10 cellular contexts compared by ENCODE assay signal in genomic region chr16:84737658-84738057, GRCh38. TPM values are rescaled to one million over a fixed set of nuclear protein-coding genes. Genes with fewer than 3 reads are reported as not detected.
A peak's percentile ranks its signal among the peaks of the same experiment; 100 is the strongest.
DNase-seq lines count a peak whose midpoint lies in the region; ATAC-seq, FAIRE-seq and TF ChIP-seq lines count a peak whose summit lies in the region.
"Had no signal": no experiment of that assay in that cellular context is flagged by ENCODE, and none has a peak within 500 bp of the region (broad histone marks: within the 10 kb centered on the region; RNA-seq: fewer than 3 reads in every experiment).

No MANE protein-coding gene starts in this region.

- POLR2A ChIA-PET in K562 (lab: Yijun Ruan, JAX), result interaction anchor here (0.6 to 1.9 kb wide), 3 partner anchors 11 to 89 kb away, joined by 3 to 4 read pairs (median 3); no protein-coding TSS in a partner anchor

- H3K27ac ChIP-seq in K562 (ENCODE audit: extremely low read depth, low read depth, low read length) (no peak overlapping the region), neutrophil (peak overlapping the region; percentile 15)

- TF ChIP-seq EP300 in K562 (IDR thresholded peaks at IDR 0.05; ENCODE audit: low read length), result no peak

- TF ChIP-seq CTCF in LNCaP clone FGC (IDR thresholded peaks at IDR 0.05; ENCODE audit: control insufficient read depth, extremely low read depth, insufficient read depth) (0 out of 2 replicates have a peak, but pooled peaks have one; percentile 13), K562 (IDR thresholded peaks at IDR 0.05 in 2 of 3, conservative IDR thresholded peaks at IDR 0.05 in 1 of 3; ENCODE audit: insufficient read depth in 2 of 3, low read depth in 1 of 3, low read length in 3 of 3) (no peak), neutrophil (IDR thresholded peaks at IDR 0.05) (no peak)

- WGBS in K562 (ENCODE audit: insufficient coverage, low coverage, missing lambda C conversion rate), result 84% methylated on average over 7 of the region's 7 CpGs

- H3K79me2 ChIP-seq in K562 (ENCODE audit: control insufficient read depth, insufficient read depth, low read length), result peaks cover 96% of the 10 kb centered on the region

- peaks cover 7% of the 10 kb centered on the region for H3K9me1 ChIP-seq in K562 (ENCODE audit: control insufficient read depth, insufficient read depth, low read length)

- peaks cover 85% of the 10 kb centered on the region for H3K36me3 ChIP-seq in K562 (ENCODE audit: control insufficient read depth, insufficient read depth, low read length)
- H3K36me3 ChIP-seq in neutrophil, result no peaks in the 10 kb centered on the region

- no peaks in the 10 kb centered on the region for H3K27me3 ChIP-seq in K562 (ENCODE audit: control insufficient read depth in 2 of 2, insufficient read depth in 2 of 2, low read length in 2 of 2)
- no peaks in the 10 kb centered on the region for H3K27me3 ChIP-seq in neutrophil

- peak overlapping the region in 1 of 2 experiments; percentile 28; a peak in 2 of 4 replicates for H3K9ac ChIP-seq in K562 (ENCODE audit: insufficient read depth in 1 of 2, low read depth in 2 of 2, low read length in 2 of 2)

- no peak overlapping the region for H2AFZ ChIP-seq in K562 (ENCODE audit: low read depth, low read length)

- H3K4me2 ChIP-seq in K562 (ENCODE audit: insufficient read depth, low read length), result no peak overlapping the region

- in situ Hi-C loops in K562 (cut with MboI), result no loop called here

- no peak for TF ChIP-seq RAD21 in K562 (CRISPR knock-in tag; conservative IDR thresholded peaks at IDR 0.05 in 1 of 2, IDR thresholded peaks at IDR 0.05 in 1 of 2)

- H3K9me3 ChIP-seq in K562 (replicated peaks; ENCODE audit: control insufficient read depth, insufficient read depth, low read depth, low read length), result no peaks in the 10 kb centered on the region
- no peaks in the 10 kb centered on the region for H3K9me3 ChIP-seq in neutrophil

- no peak for ATAC-seq in K562

- H3K4me3 ChIP-seq in LNCaP clone FGC (ENCODE audit: low read depth, low read length) (no peak overlapping the region), K562 (no peak overlapping the region), neutrophil (ENCODE audit: low read depth in 1 of 2, low read length in 1 of 2) (no peak overlapping the region)

- no peak for TF ChIP-seq POLR2A in K562 (conservative IDR thresholded peaks at IDR 0.05)

- FAIRE-seq in K562 (lab: Jason Lieb, UNC) (no peak), RCC 7860 (lab: Jason Lieb, UNC) (no peak)

- CTCF ChIA-PET in K562 (lab: Yijun Ruan, JAX; ENCODE audit: low intra/inter-chr PET ratio), result interaction anchor here (0.9 to 5.6 kb wide), 4 partner anchors 66 to 233 kb away, joined by 3 to 89 read pairs (median 7); no protein-coding TSS in a partner anchor

- intact Hi-C loops in K562 (cut with micrococcal nuclease), result loop anchor here (1.0 kb wide), 1 partner anchor 65 kb away; no protein-coding TSS in a partner anchor

- peak; percentile 35 for DNase-seq in NCI-H2107 treated with DMSO at 0.1 percent for 48 hours (lab: John Stamatoyannopoulos, UW; ENCODE audit: unreplicated experiment)
- no peak for DNase-seq in NCI-H2107 (lab: John Stamatoyannopoulos, UW)
- DNase-seq in LNCaP clone FGC (ENCODE audit: low read depth), result peak; percentile 74
- DNase-seq in K562 (ENCODE audit: extremely low read depth in 1 of 4, low spot score in 3 of 4), result no peak
- no peak for DNase-seq in amygdala (lab: John Stamatoyannopoulos, UW)
- DNase-seq in RCC 7860 (ENCODE audit: low spot score), result no peak
- no peak for DNase-seq in H4 (ENCODE audit: low spot score)
- DNase-seq: activated CD4-positive, alpha-beta T cell treated with anti-CD3 and anti-CD28 coated beads, Interleukin-2, amount 50 U/mL, for 48 hours; SIG-M5 had no signal

- H3K4me1 ChIP-seq in K562 (replicated peaks in 1 of 2; ENCODE audit: control insufficient read depth in 2 of 2, insufficient read depth in 2 of 2, low read length in 2 of 2) (peaks cover 21 to 28% of the 10 kb centered on the region in 2 experiments), neutrophil (ENCODE audit: control insufficient read depth in 1 of 2, insufficient read depth in 1 of 2, low read depth in 1 of 2, low read length in 1 of 2) (peaks cover 27 to 35% of the 10 kb centered on the region in 2 experiments)

- peaks cover 31% of the 10 kb centered on the region for H4K20me1 ChIP-seq in K562 (replicated peaks; ENCODE audit: control insufficient read depth, insufficient read depth, low read length)

- BruUV-seq in K562 (replicated peaks; lab: Mats Ljungman, UMichigan), result no TSS peak

TF ChIP-seq in K562, 482 proteins besides CTCF, POLR2A, EP300 and RAD21 (continues in another document):
- TF ChIP-seq DMBX1 (CRISPR knock-in tag; IDR thresholded peaks at IDR 0.05; ENCODE audit: borderline replicate concordance) (no peak), ZNF23 (CRISPR knock-in tag; IDR thresholded peaks at IDR 0.05) (no peak), PATZ1 (CRISPR knock-in tag; IDR thresholded peaks at IDR 0.05; ENCODE audit: borderline replicate concordance) (no peak), ZNF146 (CRISPR knock-in tag; IDR thresholded peaks at IDR 0.05; ENCODE audit: unreplicated experiment) (no peak), ZBTB11 (CRISPR knock-in tag; IDR thresholded peaks at IDR 0.05) (0 out of 6 replicates have a peak, but pooled peaks of 1 of the 3 experiments have one; percentile 35), TEAD4 (IDR thresholded peaks at IDR 0.05; ENCODE audit: low read length) (no peak), TEAD4 (CRISPR knock-in tag; IDR thresholded peaks at IDR 0.05; ENCODE audit: borderline replicate concordance) (0 out of 2 replicates have a peak, but pooled peaks have one; percentile 36), MYBL2 (IDR thresholded peaks at IDR 0.05; ENCODE audit: low read depth) (no peak), MYBL2 (CRISPR knock-in tag; IDR thresholded peaks at IDR 0.05; ENCODE audit: borderline replicate concordance) (no peak)

RNA-seq across cellular contexts. Expression of gene USP10, which starts 37.9 kb away (rescaled TPM):
- 154 and 338 TPM in 2 replicates for total RNA-seq in K562 (2011; cell fraction: chromatin; rRNA removed; ENCODE audit: low replicate concordance)
- total RNA-seq in K562 (2011; cell fraction: nucleolus; rRNA removed), result 84.7 and 99.0 TPM in 2 replicates
- total RNA-seq in K562 (2011; cell fraction: nucleoplasm; rRNA removed), result 165 and 228 TPM in 2 replicates
- total RNA-seq in K562 (2014; rRNA removed), result 78.1 and 96.9 TPM in 2 replicates
- total RNA-seq in K562 (2014; rRNA removed; fragmentation: Illumina TruSeq; extraction: Trizol), result 116 and 129 TPM in 2 replicates
- total RNA-seq in K562 (2015; rRNA removed; fragmentation: Illumina TruSeq; extraction: Trizol), result 113 and 121 TPM in 2 replicates
- 166 and 171 TPM in 2 replicates for total RNA-seq in K562 (2021)
- polyA plus RNA-seq in K562 (2011; rRNA removed), result 130 and 174 TPM in 2 replicates
- polyA plus RNA-seq in K562 (2011; cell fraction: cytosol; rRNA removed), result 147 and 220 TPM in 2 replicates
- 170 and 240 TPM in 2 replicates for polyA plus RNA-seq in K562 (2011; cell fraction: nucleus; rRNA removed)
- polyA plus RNA-seq in K562 (2012), result 98.9 and 130 TPM in 2 replicates
- polyA plus RNA-seq in K562 (2014; fragmentation: Illumina TruSeq; extraction: Trizol), result 161 and 197 TPM in 2 replicates
- polyA plus RNA-seq in K562 (2014; fragmentation: Nextera tagmentation; extraction: Ambion mirVana), result 10 to 100 TPM; 61.7 to 61.9 TPM
- 87.2 and 93.2 TPM in 2 replicates for polyA plus RNA-seq in K562 (2014; rRNA removed)
- polyA minus RNA-seq in K562 (2011; rRNA and poly(A)+ RNA removed), result 228 and 275 TPM in 2 replicates
- 118 and 134 TPM in 2 replicates for polyA minus RNA-seq in K562 (2011; cell fraction: cytosol; rRNA and poly(A)+ RNA removed)
- 62.6 and 87.9 TPM in 2 replicates for polyA minus RNA-seq in K562 (2011; cell fraction: nucleus; rRNA and poly(A)+ RNA removed)
- total RNA-seq in H4 (2014; rRNA removed; shearing (Covaris generic)), result 48.5 and 79.5 TPM in 2 replicates

Comparison
In these comparisons a context has a peak if more than half of its experiments do, and no peak if none do; other contexts are left out.
1. DNase-seq: peak in NCI-H2107 treated with DMSO at 0.1 percent for 48 hours (single experiment) and LNCaP clone FGC (single experiment); none in NCI-H2107 (single experiment), K562 (0 of 4), amygdala (0 of 56), RCC 7860 (single experiment) and H4 (single experiment).